1 cellular context compared by ENCODE assay signal in the genomic region with DNA sequence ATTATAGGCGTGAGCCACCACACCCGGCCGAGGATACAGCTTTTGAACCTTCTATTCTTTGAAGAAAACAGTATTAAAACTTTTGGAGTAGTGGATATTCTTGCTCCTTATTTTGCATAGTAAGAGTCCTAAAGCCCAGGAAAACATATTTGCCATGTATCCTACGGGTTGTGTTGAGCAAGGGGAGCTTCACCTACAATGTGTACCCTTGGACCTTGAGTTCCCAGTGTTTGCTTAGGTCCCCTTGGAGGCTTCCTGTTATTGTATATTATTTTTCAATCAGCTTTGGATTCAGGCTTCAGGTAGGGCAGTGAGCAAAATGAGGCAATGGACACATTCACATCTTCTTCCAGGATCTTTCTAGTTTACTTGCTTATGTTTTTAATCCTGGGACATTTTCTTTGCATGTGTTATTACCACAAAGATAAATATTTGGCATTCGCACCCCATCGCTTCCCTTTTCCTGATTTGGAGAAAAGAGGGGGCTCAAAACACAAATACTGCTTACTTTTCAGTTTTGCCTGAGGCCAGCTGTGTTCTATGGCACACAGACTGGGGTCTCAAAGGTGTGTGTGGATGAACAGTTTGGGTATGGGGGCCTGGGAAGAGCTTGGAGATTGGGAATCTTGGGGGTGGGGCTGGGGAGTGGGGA.
TF ChIP-seq lines count a peak whose summit lies in the region.

No MANE protein-coding gene starts in this region.

TF ChIP-seq in HepG2, 621 proteins besides CTCF, POLR2A, EP300 and RAD21 (continued from another document and continues in another):
- TF ChIP-seq NR2F1 (CRISPR knock-in tag; IDR thresholded peaks at IDR 0.05): 0 out of 4 replicates have a peak, but pooled peaks of 1 of the 2 experiments have one; percentile 13
- no peak for TF ChIP-seq NFYC (CRISPR knock-in tag; IDR thresholded peaks at IDR 0.05)
- TF ChIP-seq POLR2G (IDR thresholded peaks at IDR 0.05; ENCODE audit: low read depth, low read length): no peak
- no peak for TF ChIP-seq ZNF572 (CRISPR knock-in tag; IDR thresholded peaks at IDR 0.05)
- TF ChIP-seq RBAK (CRISPR knock-in tag; IDR thresholded peaks at IDR 0.05): no peak
- TF ChIP-seq TEAD3 (CRISPR knock-in tag; optimal IDR thresholded peaks at IDR 0.05; ENCODE audit: borderline replicate concordance): peak; percentile 85
- TF ChIP-seq, protein P1, sequence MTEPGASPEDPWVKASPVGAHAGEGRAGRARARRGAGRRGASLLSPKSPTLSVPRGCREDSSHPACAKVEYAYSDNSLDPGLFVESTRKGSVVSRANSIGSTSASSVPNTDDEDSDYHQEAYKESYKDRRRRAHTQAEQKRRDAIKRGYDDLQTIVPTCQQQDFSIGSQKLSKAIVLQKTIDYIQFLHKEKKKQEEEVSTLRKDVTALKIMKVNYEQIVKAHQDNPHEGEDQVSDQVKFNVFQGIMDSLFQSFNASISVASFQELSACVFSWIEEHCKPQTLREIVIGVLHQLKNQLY (CRISPR knock-in tag; IDR thresholded peaks at IDR 0.05): 0 out of 2 replicates have a peak, but pooled peaks have one; percentile 39
- peak; percentile 32; the same call in 1 of the 2 replicates for TF ChIP-seq ZNF556 (CRISPR knock-in tag; IDR thresholded peaks at IDR 0.05; ENCODE audit: borderline replicate concordance)
- 0 out of 2 replicates have a peak, but pooled peaks have one; percentile 43 for TF ChIP-seq ESRRA (CRISPR knock-in tag; IDR thresholded peaks at IDR 0.05; ENCODE audit: low read depth)
- TF ChIP-seq ZNF343 (CRISPR knock-in tag; IDR thresholded peaks at IDR 0.05): 0 out of 2 replicates have a peak, but pooled peaks have one; percentile 51
- TF ChIP-seq U2AF2 (IDR thresholded peaks at IDR 0.05; ENCODE audit: low read depth, low read length): no peak
- no peak for TF ChIP-seq ATF1 (CRISPR knock-in tag; IDR thresholded peaks at IDR 0.05)
- no peak for TF ChIP-seq ZNF136 (CRISPR knock-in tag; IDR thresholded peaks at IDR 0.05; ENCODE audit: low read depth)
- TF ChIP-seq, protein P2, sequence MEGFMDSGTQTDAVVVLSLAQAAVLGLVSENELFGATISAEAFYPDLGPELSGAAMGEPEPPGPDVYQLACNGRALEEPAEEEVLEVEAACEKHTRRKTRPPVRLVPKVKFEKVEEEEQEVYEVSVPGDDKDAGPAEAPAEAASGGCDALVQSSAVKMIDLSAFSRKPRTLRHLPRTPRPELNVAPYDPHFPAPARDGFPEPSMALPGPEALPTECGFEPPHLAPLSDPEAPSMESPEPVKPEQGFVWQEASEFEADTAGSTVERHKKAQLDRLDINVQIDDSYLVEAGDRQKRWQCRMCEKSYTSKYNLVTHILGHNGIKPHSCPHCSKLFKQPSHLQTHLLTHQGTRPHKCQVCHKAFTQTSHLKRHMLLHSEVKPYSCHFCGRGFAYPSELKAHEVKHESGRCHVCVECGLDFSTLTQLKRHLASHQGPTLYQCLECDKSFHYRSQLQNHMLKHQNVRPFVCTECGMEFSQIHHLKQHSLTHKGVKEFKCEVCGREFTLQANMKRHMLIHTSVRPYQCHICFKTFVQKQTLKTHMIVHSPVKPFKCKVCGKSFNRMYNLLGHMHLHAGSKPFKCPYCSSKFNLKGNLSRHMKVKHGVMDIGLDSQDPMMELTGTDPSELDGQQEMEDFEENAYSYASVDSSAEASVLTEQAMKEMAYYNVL (CRISPR knock-in tag; IDR thresholded peaks at IDR 0.05; ENCODE audit: borderline replicate concordance): 0 out of 2 replicates have a peak, but pooled peaks have one; percentile 26
- peak; percentile 78; the same call in 1 of the 2 replicates for TF ChIP-seq CEBPB (IDR thresholded peaks at IDR 0.05; ENCODE audit: borderline replicate concordance, low read depth, low read length)
- TF ChIP-seq THYN1 (CRISPR knock-in tag; IDR thresholded peaks at IDR 0.05; ENCODE audit: borderline replicate concordance, low read depth): no peak
- TF ChIP-seq, protein P3, sequence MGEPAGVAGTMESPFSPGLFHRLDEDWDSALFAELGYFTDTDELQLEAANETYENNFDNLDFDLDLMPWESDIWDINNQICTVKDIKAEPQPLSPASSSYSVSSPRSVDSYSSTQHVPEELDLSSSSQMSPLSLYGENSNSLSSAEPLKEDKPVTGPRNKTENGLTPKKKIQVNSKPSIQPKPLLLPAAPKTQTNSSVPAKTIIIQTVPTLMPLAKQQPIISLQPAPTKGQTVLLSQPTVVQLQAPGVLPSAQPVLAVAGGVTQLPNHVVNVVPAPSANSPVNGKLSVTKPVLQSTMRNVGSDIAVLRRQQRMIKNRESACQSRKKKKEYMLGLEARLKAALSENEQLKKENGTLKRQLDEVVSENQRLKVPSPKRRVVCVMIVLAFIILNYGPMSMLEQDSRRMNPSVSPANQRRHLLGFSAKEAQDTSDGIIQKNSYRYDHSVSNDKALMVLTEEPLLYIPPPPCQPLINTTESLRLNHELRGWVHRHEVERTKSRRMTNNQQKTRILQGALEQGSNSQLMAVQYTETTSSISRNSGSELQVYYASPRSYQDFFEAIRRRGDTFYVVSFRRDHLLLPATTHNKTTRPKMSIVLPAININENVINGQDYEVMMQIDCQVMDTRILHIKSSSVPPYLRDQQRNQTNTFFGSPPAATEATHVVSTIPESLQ (CRISPR knock-in tag; conservative IDR thresholded peaks at IDR 0.05): no peak
- no peak for TF ChIP-seq ZNF816 (CRISPR knock-in tag; IDR thresholded peaks at IDR 0.05; ENCODE audit: borderline replicate concordance)
- peak; percentile 68; the same call in 1 of the 2 replicates for TF ChIP-seq NCOR1 (IDR thresholded peaks at IDR 0.05; ENCODE audit: borderline replicate concordance, low read length)
- TF ChIP-seq KLF16 (CRISPR knock-in tag; IDR thresholded peaks at IDR 0.05): peak in 1 of 2 experiments; percentile 56; a peak in 1 of 4 replicates
- TF ChIP-seq ZNF335 (CRISPR knock-in tag; IDR thresholded peaks at IDR 0.05): 0 out of 2 replicates have a peak, but pooled peaks have one; percentile 31
- TF ChIP-seq, protein P4, sequence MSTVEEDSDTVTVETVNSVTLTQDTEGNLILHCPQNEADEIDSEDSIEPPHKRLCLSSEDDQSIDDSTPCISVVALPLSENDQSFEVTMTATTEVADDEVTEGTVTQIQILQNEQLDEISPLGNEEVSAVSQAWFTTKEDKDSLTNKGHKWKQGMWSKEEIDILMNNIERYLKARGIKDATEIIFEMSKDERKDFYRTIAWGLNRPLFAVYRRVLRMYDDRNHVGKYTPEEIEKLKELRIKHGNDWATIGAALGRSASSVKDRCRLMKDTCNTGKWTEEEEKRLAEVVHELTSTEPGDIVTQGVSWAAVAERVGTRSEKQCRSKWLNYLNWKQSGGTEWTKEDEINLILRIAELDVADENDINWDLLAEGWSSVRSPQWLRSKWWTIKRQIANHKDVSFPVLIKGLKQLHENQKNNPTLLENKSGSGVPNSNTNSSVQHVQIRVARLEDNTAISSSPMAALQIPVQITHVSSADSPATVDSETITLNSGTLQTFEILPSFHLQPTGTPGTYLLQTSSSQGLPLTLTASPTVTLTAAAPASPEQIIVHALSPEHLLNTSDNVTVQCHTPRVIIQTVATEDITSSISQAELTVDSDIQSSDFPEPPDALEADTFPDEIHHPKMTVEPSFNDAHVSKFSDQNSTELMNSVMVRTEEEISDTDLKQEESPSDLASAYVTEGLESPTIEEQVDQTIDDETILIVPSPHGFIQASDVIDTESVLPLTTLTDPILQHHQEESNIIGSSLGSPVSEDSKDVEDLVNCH (CRISPR knock-in tag; IDR thresholded peaks at IDR 0.05): 0 out of 2 replicates have a peak, but pooled peaks have one; percentile 37
- TF ChIP-seq PTBP1 (IDR thresholded peaks at IDR 0.05; ENCODE audit: low read depth, low read length, poor library complexity, severe bottlenecking): no peak
- TF ChIP-seq, protein P5, sequence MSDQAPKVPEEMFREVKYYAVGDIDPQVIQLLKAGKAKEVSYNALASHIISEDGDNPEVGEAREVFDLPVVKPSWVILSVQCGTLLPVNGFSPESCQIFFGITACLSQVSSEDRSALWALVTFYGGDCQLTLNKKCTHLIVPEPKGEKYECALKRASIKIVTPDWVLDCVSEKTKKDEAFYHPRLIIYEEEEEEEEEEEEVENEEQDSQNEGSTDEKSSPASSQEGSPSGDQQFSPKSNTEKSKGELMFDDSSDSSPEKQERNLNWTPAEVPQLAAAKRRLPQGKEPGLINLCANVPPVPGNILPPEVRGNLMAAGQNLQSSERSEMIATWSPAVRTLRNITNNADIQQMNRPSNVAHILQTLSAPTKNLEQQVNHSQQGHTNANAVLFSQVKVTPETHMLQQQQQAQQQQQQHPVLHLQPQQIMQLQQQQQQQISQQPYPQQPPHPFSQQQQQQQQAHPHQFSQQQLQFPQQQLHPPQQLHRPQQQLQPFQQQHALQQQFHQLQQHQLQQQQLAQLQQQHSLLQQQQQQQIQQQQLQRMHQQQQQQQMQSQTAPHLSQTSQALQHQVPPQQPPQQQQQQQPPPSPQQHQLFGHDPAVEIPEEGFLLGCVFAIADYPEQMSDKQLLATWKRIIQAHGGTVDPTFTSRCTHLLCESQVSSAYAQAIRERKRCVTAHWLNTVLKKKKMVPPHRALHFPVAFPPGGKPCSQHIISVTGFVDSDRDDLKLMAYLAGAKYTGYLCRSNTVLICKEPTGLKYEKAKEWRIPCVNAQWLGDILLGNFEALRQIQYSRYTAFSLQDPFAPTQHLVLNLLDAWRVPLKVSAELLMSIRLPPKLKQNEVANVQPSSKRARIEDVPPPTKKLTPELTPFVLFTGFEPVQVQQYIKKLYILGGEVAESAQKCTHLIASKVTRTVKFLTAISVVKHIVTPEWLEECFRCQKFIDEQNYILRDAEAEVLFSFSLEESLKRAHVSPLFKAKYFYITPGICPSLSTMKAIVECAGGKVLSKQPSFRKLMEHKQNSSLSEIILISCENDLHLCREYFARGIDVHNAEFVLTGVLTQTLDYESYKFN (CRISPR knock-in tag; conservative IDR thresholded peaks at IDR 0.05): peak; percentile 87
- no peak for TF ChIP-seq ZNF138 (CRISPR knock-in tag; IDR thresholded peaks at IDR 0.05; ENCODE audit: low read depth)
- TF ChIP-seq CBX5 (CRISPR knock-in tag; IDR thresholded peaks at IDR 0.05; ENCODE audit: borderline replicate concordance): no peak
- TF ChIP-seq HOXA3 (CRISPR knock-in tag; IDR thresholded peaks at IDR 0.05): peak; percentile 22; the same call in 1 of the 2 replicates
- TF ChIP-seq MIER3 (CRISPR knock-in tag; IDR thresholded peaks at IDR 0.05; ENCODE audit: borderline replicate concordance): peak; percentile 34; the same call in 1 of the 2 replicates
- TF ChIP-seq, protein P6, sequence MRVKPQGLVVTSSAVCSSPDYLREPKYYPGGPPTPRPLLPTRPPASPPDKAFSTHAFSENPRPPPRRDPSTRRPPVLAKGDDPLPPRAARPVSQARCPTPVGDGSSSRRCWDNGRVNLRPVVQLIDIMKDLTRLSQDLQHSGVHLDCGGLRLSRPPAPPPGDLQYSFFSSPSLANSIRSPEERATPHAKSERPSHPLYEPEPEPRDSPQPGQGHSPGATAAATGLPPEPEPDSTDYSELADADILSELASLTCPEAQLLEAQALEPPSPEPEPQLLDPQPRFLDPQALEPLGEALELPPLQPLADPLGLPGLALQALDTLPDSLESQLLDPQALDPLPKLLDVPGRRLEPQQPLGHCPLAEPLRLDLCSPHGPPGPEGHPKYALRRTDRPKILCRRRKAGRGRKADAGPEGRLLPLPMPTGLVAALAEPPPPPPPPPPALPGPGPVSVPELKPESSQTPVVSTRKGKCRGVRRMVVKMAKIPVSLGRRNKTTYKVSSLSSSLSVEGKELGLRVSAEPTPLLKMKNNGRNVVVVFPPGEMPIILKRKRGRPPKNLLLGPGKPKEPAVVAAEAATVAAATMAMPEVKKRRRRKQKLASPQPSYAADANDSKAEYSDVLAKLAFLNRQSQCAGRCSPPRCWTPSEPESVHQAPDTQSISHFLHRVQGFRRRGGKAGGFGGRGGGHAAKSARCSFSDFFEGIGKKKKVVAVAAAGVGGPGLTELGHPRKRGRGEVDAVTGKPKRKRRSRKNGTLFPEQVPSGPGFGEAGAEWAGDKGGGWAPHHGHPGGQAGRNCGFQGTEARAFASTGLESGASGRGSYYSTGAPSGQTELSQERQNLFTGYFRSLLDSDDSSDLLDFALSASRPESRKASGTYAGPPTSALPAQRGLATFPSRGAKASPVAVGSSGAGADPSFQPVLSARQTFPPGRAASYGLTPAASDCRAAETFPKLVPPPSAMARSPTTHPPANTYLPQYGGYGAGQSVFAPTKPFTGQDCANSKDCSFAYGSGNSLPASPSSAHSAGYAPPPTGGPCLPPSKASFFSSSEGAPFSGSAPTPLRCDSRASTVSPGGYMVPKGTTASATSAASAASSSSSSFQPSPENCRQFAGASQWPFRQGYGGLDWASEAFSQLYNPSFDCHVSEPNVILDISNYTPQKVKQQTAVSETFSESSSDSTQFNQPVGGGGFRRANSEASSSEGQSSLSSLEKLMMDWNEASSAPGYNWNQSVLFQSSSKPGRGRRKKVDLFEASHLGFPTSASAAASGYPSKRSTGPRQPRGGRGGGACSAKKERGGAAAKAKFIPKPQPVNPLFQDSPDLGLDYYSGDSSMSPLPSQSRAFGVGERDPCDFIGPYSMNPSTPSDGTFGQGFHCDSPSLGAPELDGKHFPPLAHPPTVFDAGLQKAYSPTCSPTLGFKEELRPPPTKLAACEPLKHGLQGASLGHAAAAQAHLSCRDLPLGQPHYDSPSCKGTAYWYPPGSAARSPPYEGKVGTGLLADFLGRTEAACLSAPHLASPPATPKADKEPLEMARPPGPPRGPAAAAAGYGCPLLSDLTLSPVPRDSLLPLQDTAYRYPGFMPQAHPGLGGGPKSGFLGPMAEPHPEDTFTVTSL (CRISPR knock-in tag; IDR thresholded peaks at IDR 0.05; ENCODE audit: borderline replicate concordance): peak; percentile 77
- TF ChIP-seq, protein P7, sequence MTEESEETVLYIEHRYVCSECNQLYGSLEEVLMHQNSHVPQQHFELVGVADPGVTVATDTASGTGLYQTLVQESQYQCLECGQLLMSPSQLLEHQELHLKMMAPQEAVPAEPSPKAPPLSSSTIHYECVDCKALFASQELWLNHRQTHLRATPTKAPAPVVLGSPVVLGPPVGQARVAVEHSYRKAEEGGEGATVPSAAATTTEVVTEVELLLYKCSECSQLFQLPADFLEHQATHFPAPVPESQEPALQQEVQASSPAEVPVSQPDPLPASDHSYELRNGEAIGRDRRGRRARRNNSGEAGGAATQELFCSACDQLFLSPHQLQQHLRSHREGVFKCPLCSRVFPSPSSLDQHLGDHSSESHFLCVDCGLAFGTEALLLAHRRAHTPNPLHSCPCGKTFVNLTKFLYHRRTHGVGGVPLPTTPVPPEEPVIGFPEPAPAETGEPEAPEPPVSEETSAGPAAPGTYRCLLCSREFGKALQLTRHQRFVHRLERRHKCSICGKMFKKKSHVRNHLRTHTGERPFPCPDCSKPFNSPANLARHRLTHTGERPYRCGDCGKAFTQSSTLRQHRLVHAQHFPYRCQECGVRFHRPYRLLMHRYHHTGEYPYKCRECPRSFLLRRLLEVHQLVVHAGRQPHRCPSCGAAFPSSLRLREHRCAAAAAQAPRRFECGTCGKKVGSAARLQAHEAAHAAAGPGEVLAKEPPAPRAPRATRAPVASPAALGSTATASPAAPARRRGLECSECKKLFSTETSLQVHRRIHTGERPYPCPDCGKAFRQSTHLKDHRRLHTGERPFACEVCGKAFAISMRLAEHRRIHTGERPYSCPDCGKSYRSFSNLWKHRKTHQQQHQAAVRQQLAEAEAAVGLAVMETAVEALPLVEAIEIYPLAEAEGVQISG (CRISPR knock-in tag; IDR thresholded peaks at IDR 0.05): no peak
- TF ChIP-seq SRSF9 (IDR thresholded peaks at IDR 0.05; ENCODE audit: borderline replicate concordance, insufficient read depth, low read depth, low read length, poor library complexity, severe bottlenecking): no peak
- no peak for TF ChIP-seq EHMT2 (IDR thresholded peaks at IDR 0.05; ENCODE audit: borderline replicate concordance, low read depth, low read length)
- TF ChIP-seq, protein P8, sequence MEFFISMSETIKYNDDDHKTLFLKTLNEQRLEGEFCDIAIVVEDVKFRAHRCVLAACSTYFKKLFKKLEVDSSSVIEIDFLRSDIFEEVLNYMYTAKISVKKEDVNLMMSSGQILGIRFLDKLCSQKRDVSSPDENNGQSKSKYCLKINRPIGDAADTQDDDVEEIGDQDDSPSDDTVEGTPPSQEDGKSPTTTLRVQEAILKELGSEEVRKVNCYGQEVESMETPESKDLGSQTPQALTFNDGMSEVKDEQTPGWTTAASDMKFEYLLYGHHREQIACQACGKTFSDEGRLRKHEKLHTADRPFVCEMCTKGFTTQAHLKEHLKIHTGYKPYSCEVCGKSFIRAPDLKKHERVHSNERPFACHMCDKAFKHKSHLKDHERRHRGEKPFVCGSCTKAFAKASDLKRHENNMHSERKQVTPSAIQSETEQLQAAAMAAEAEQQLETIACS (CRISPR knock-in tag; IDR thresholded peaks at IDR 0.05): no peak
